In genomic region chr11:12211331-12212065, GRCh38 we compare ENCODE assay signal across 21 cellular contexts.
A peak's percentile ranks its signal among the peaks of the same experiment; 100 is the strongest.
DNase-seq lines count a peak whose midpoint lies in the region; ATAC-seq, FAIRE-seq and TF ChIP-seq lines count a peak whose summit lies in the region.
"Had no signal": no experiment of that assay in that cellular context is flagged by ENCODE, and none has a peak within 500 bp of the region (broad histone marks: within the 10 kb centered on the region; RNA-seq: fewer than 3 reads in every experiment).

No MANE protein-coding gene starts in this region.

- peaks cover 26% of the 10 kb centered on the region for H3K79me2 ChIP-seq in osteoblast (ENCODE audit: insufficient read depth, low read length)

- H2AFZ ChIP-seq in osteoblast (ENCODE audit: low read length), result no peak overlapping the region
- H2AFZ ChIP-seq: PC-9 had no signal

- H3K36me3 ChIP-seq in osteoblast (ENCODE audit: insufficient read depth, low read length) (peaks cover 93% of the 10 kb centered on the region), SJCRH30 (no peaks in the 10 kb centered on the region)

- no peak overlapping the region for H3K4me2 ChIP-seq in osteoblast (ENCODE audit: insufficient read depth, low read length)
- H3K4me2 ChIP-seq: PC-9 had no signal

- no peaks in the 10 kb centered on the region for H3K9me3 ChIP-seq in osteoblast (ENCODE audit: low read depth, low read length)
- no peaks in the 10 kb centered on the region for H3K9me3 ChIP-seq in SJCRH30 (replicated peaks)
- H3K9me3 ChIP-seq: lower lobe of right lung, right lobe of liver had no signal

- no peak overlapping the region for H3K4me3 ChIP-seq in osteoblast (ENCODE audit: insufficient read depth, low read length)
- H3K4me3 ChIP-seq in SJCRH30, result no peak overlapping the region
- H3K4me3 ChIP-seq: lower lobe of right lung, PC-9, right lobe of liver had no signal

- H3K4me1 ChIP-seq in osteoblast (ENCODE audit: insufficient read depth, low read length), result peaks cover 51% of the 10 kb centered on the region
- no peaks in the 10 kb centered on the region for H3K4me1 ChIP-seq in SJCRH30

- DNase-seq in GM12892 (ENCODE audit: insufficient read length), result no peak
- DNase-seq in RPMI8226, result peak; percentile 83
- no peak for DNase-seq in osteoblast (ENCODE audit: insufficient read length, low spot score, missing footprints)
- no peak for DNase-seq in SJCRH30
- no peak for DNase-seq in NCI-H446 (lab: John Stamatoyannopoulos, UW)
- DNase-seq in activated CD8-positive, alpha-beta memory T cell treated with anti-CD3 and anti-CD28 coated beads, Interleukin-2, amount 50 U/mL, for 4 hours, result no peak
- no peak for DNase-seq in stimulated activated CD4-positive, alpha-beta T cell treated with anti-CD3 and anti-CD28 coated beads, Interleukin-2, amount 100 ng/mL, for 48 hours
- DNase-seq: activated gamma-delta T cell treated with Interleukin-2 at 50 U/mL for 16 hours, anterior cingulate cortex, endodermal cell, lower lobe of right lung, MV-4-11, NCI-H748 treated with DMSO at 0.1 percent for 48 hours, occipital lobe, PC-9, right lobe of liver, T1000 had no signal

- H3K27ac ChIP-seq in osteoblast (ENCODE audit: low read depth, low read length) (peak overlapping the region; percentile 84), SJCRH30 (no peak overlapping the region)
- H3K27ac ChIP-seq: lower lobe of right lung, PC-9, right lobe of liver had no signal

- H3K27me3 ChIP-seq in osteoblast (ENCODE audit: insufficient read depth, low read length) (no peaks in the 10 kb centered on the region), SJCRH30 (no peaks in the 10 kb centered on the region)
- H3K27me3 ChIP-seq: right lobe of liver had no signal

- TF ChIP-seq CTCF in osteoblast (IDR thresholded peaks at IDR 0.05; ENCODE audit: extremely low read depth, low read depth, low read length), result no peak

- TF ChIP-seq POLR2A in GM12892 (IDR thresholded peaks at IDR 0.05; ENCODE audit: low read depth, low read length), result no peak

- peak; percentile 36 for ATAC-seq in GM21381 (IDR thresholded peaks at IDR 0.05; ENCODE audit: unreplicated experiment)
- ATAC-seq: activated CD4-positive, CD25-positive, alpha-beta regulatory T cell treated with anti-CD3 and anti-CD28 coated beads, Interleukin-2, amount 50 U/mL, for 24 hours; lower lobe of right lung; right lobe of liver had no signal

- no peaks in the 10 kb centered on the region for H4K20me1 ChIP-seq in osteoblast (ENCODE audit: insufficient read depth, low read length)

- peak; percentile 58 for FAIRE-seq in GM12892 (lab: Jason Lieb, UNC)
- FAIRE-seq: H1, islet of Langerhans had no signal
